11 cellular contexts compared by ENCODE assay signal in the genomic region with DNA sequence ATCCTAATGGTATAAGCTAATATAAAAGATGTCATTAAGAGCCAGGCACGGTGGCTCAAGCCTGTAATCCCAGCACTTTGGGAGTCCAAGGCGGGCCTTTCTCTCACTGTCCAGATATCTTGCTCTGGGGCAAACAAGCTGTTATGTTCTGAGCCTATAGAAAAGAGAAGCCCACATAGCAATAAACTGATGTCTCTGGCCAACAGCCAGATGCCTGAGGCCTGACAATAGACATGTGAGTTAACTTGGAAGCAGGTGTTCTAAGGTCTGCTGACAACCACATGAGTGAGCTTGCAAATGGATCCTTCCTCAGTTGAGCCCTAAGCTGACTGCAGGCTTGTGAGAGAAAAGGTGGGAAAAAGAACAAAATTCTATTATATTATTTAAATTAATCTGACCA. TPM values are rescaled to one million over a fixed set of nuclear protein-coding genes. Genes with fewer than 3 reads are reported as not detected.
A peak's percentile ranks its signal among the peaks of the same experiment; 100 is the strongest.
DNase-seq lines count a peak whose midpoint lies in the region; ATAC-seq and TF ChIP-seq lines count a peak whose summit lies in the region.
"Had no signal": no experiment of that assay in that cellular context is flagged by ENCODE, and none has a peak within 500 bp of the region (broad histone marks: within the 10 kb centered on the region; RNA-seq: fewer than 3 reads in every experiment).

No MANE protein-coding gene starts in this region.

- ATAC-seq in GM18907 (IDR thresholded peaks at IDR 0.05; ENCODE audit: unreplicated experiment) = no peak

- H3K4me1 ChIP-seq in prostate gland (replicated peaks) = no peaks in the 10 kb centered on the region

- H3K27me3 ChIP-seq in kidney epithelial cell (ENCODE audit: control insufficient read depth, insufficient read depth, low read length) (no peaks in the 10 kb centered on the region), prostate gland (replicated peaks; ENCODE audit: insufficient read depth) (no peaks in the 10 kb centered on the region)

- DNase-seq in GF-D8 (lab: John Stamatoyannopoulos, UW) (peak; percentile 43), NCI-H146 (lab: John Stamatoyannopoulos, UW) (peak; percentile 95), SHP77 (lab: John Stamatoyannopoulos, UW) (peak; percentile 76 to 89), kidney epithelial cell (ENCODE audit: low read depth) (peak; percentile 58), prostate gland (ENCODE audit: low spot score) (no peak), GM03348 (ENCODE audit: low spot score) (no peak)
- no peak for DNase-seq in activated T-cell treated with anti-CD3 and anti-CD28 coated beads, Interleukin-2, amount 50 U/mL, for 48 hours
- DNase-seq: activated naive CD8-positive, alpha-beta T cell treated with anti-CD3 and anti-CD28 coated beads for 36 hours; naive B cell; NCI-H446 had no signal

- intact Hi-C loops in prostate gland (cut with DNase I) = no loop called here

- TF ChIP-seq POLR2A in prostate gland (IDR thresholded peaks at IDR 0.05) = no peak

- no peaks in the 10 kb centered on the region for H3K9me3 ChIP-seq in prostate gland

- no peak overlapping the region for H3K4me3 ChIP-seq in kidney epithelial cell (ENCODE audit: low read depth, low read length)
- H3K4me3 ChIP-seq in prostate gland = no peak overlapping the region

- no peak for TF ChIP-seq CTCF in kidney epithelial cell (IDR thresholded peaks at IDR 0.05; ENCODE audit: insufficient read depth, low read length, poor library complexity, severe bottlenecking)
- TF ChIP-seq CTCF in prostate gland (IDR thresholded peaks at IDR 0.05) = no peak

- H3K27ac ChIP-seq in prostate gland = no peak overlapping the region

- 78% methylated on average over 2 of the region's 2 CpGs for WGBS in prostate gland

- no peaks in the 10 kb centered on the region for H3K36me3 ChIP-seq in kidney epithelial cell (ENCODE audit: control insufficient read depth, insufficient read depth, low read length)
- H3K36me3 ChIP-seq in prostate gland = no peaks in the 10 kb centered on the region

RNA-seq across cellular contexts. Expression of a gene that starts 25.0 kb away (rescaled TPM):
- 15.7 and 26.9 TPM in 2 replicates for total RNA-seq in kidney epithelial cell
- total RNA-seq in prostate gland = 10 to 100 TPM; 10.0 to 14.4 TPM

Comparison
In these comparisons a context has a peak if more than half of its experiments do, and no peak if none do; other contexts are left out.
1. DNase-seq: peak in GF-D8 (single experiment), NCI-H146 (single experiment), SHP77 (2 of 2) and kidney epithelial cell (single experiment); none in prostate gland (single experiment), activated T-cell treated with anti-CD3 and anti-CD28 coated beads, Interleukin-2, amount 50 U/mL, for 48 hours (0 of 2) and GM03348 (single experiment).